In genomic region chrY:7719271-7719670, GRCh38 we compare ENCODE assay signal across 20 cellular contexts.
DNase-seq lines count a peak whose midpoint lies in the region; ATAC-seq and TF ChIP-seq lines count a peak whose summit lies in the region.
"Had no signal": no experiment of that assay in that cellular context is flagged by ENCODE, and none has a peak within 500 bp of the region (broad histone marks: within the 10 kb centered on the region; RNA-seq: fewer than 3 reads in every experiment).

No MANE protein-coding gene starts in this region.

- H3K4me3 ChIP-seq in AG10803 (ENCODE audit: low read length), result no peak overlapping the region
- H3K4me3 ChIP-seq: skin epidermis had no signal

- TF ChIP-seq CTCF in AG10803 (conservative IDR thresholded peaks at IDR 0.05; ENCODE audit: low read length), result no peak

- peak; percentile 77 for DNase-seq in AG10803 (ENCODE audit: low read depth)
- peak; percentile 83 for DNase-seq in NCI-H226
- peak; percentile 0 for DNase-seq in dermis blood vessel endothelial cell
- DNase-seq in middle frontal gyrus (ENCODE audit: extremely low spot score, low spot score), result peak; percentile 16
- DNase-seq in NCI-H2029 (lab: John Stamatoyannopoulos, UW), result no peak
- no peak for DNase-seq in Right ventricle myocardium superior
- DNase-seq in mesenteric fat pad (ENCODE audit: low spot score), result no peak
- DNase-seq: ACHN; activated effector memory CD4-positive, alpha-beta T cell treated with anti-CD3 and anti-CD28 coated beads, Interleukin-2, amount 50 U/mL, for 16 hours; CD4-positive, alpha-beta T cell; effector CD4-positive, alpha-beta T cell; KG1; mesendoderm; NCI-H1092; NCI-H2029 treated with DMSO at 0.1 percent for 48 hours; NCI-H510A; SHP77; stimulated activated CD4-positive, alpha-beta T cell treated with anti-CD3 and anti-CD28 coated beads, Interleukin-4, amount 100 ng/mL, for 4 hours had no signal

- ATAC-seq in Right ventricle myocardium superior (ENCODE audit: poor library complexity) (no peak), HG03196 (IDR thresholded peaks at IDR 0.05; ENCODE audit: unreplicated experiment) (no peak)

- intact Hi-C loops in Right ventricle myocardium superior (cut with DNase I), result no loop called here

Comparison
In these comparisons a context has a peak if more than half of its experiments do, and no peak if none do; other contexts are left out.
1. DNase-seq: peak in AG10803 (single experiment), NCI-H226 (single experiment), dermis blood vessel endothelial cell (single experiment) and middle frontal gyrus (single experiment); none in NCI-H2029 (single experiment), Right ventricle myocardium superior (single experiment) and mesenteric fat pad (single experiment).